Comparison of ENCODE assay signal across 16 cellular contexts in the genomic region with DNA sequence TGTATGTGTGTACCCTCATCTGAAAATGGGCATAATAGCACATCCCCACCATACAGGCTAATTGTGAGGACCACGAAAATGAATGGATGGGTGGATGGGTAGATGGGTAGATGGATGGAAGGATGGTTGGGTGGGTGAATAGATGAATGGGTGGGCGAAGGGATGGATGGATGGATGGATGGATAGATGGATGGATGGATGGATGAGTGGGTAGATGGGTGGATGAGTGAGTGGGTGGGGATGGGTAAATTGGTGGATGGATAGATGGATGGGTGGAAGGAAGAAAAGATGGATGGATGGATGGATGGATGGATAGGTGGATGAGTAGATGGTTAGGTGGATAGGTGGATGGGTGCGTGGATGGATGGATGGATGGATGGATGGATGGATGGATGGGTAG. TPM values are rescaled to one million over a fixed set of nuclear protein-coding genes. Genes with fewer than 3 reads are reported as not detected.
A peak's percentile ranks its signal among the peaks of the same experiment; 100 is the strongest.
DNase-seq lines count a peak whose midpoint lies in the region; ATAC-seq, FAIRE-seq and TF ChIP-seq lines count a peak whose summit lies in the region.
"Had no signal": no experiment of that assay in that cellular context is flagged by ENCODE, and none has a peak within 500 bp of the region (broad histone marks: within the 10 kb centered on the region; RNA-seq: fewer than 3 reads in every experiment).

No MANE protein-coding gene starts in this region.

- H2AFZ ChIP-seq in GM12878 (ENCODE audit: control insufficient read depth, low read depth, low read length) = no peak overlapping the region

- TF ChIP-seq RAD21 in GM12878 (IDR thresholded peaks at IDR 0.05; ENCODE audit: insufficient read depth, low read depth, low read length) = no peak

- in situ Hi-C loops in GM12878 (cut with MboI) = no loop called here

- POLR2A ChIA-PET in Caco-2 (lab: Charles Lee) = no interaction called here
- POLR2A ChIA-PET in GM12878 (lab: Charles Lee) = no interaction called here

- no peak for TF ChIP-seq CTCF in Caco-2 (IDR thresholded peaks at IDR 0.05; ENCODE audit: insufficient read depth in 1 of 2, low read depth in 1 of 2, low read length in 1 of 2, severe bottlenecking in 1 of 2, unreplicated experiment in 1 of 2)
- no peak for TF ChIP-seq CTCF in GM12878 (IDR thresholded peaks at IDR 0.05 in 2 of 3, conservative IDR thresholded peaks at IDR 0.05 in 1 of 3; ENCODE audit: control insufficient read depth in 2 of 3, extremely low read depth in 1 of 3, insufficient read depth in 1 of 3, low read depth in 3 of 3, low read length in 3 of 3)

- BruUV-seq in Caco-2 (replicated peaks; lab: Mats Ljungman, UMichigan) = no TSS peak
- no TSS peak for BruUV-seq in GM12878 (replicated peaks; lab: Mats Ljungman, UMichigan)

- no peak for TF ChIP-seq POLR2A in GM12878 (IDR thresholded peaks at IDR 0.05; ENCODE audit: low read depth, low read length)

- intact Hi-C loops in Caco-2 (cut with micrococcal nuclease; ENCODE audit: unreplicated experiment) (no loop called here), GM12878 (cut with micrococcal nuclease; ENCODE audit: unreplicated experiment) (no loop called here), Right ventricle myocardium inferior (cut with DNase I) (no loop called here)

- peaks cover 82% of the 10 kb centered on the region for H3K4me1 ChIP-seq in Caco-2
- H3K4me1 ChIP-seq in GM12878 (ENCODE audit: control insufficient read depth, insufficient read depth, low read length) = no peaks in the 10 kb centered on the region

- no peak overlapping the region for H3K4me2 ChIP-seq in GM12878 (ENCODE audit: control insufficient read depth, insufficient read depth)

- no peaks in the 10 kb centered on the region for H3K27me3 Mint-ChIP-seq in Caco-2 (ENCODE audit: insufficient read depth, unreplicated experiment)

- H3K4me3 Mint-ChIP-seq in Caco-2 (ENCODE audit: unreplicated experiment) = no peak overlapping the region
- H3K4me3 Mint-ChIP-seq: CD4-positive, alpha-beta T cell had no signal

- H3K36me3 ChIP-seq in Caco-2 (ENCODE audit: control insufficient read depth, insufficient read depth, low read length) (no peaks in the 10 kb centered on the region), GM12878 (ENCODE audit: control insufficient read depth in 2 of 2, insufficient read depth in 2 of 2, low read length in 1 of 2) (no peaks in the 10 kb centered on the region)

- peak overlapping the region; percentile 71 for H3K27ac Mint-ChIP-seq in Caco-2 (ENCODE audit: unreplicated experiment)
- H3K27ac Mint-ChIP-seq: CD4-positive, alpha-beta T cell had no signal

- H3K9ac ChIP-seq in GM12878 (ENCODE audit: control insufficient read depth, insufficient read depth, low read length) = no peak overlapping the region

- H3K36me3 Mint-ChIP-seq in Caco-2 (ENCODE audit: insufficient read depth, unreplicated experiment) = peaks cover 10% of the 10 kb centered on the region

- DNase-seq in Caco-2 = no peak
- DNase-seq in HTR-8/SVneo (ENCODE audit: insufficient read length, low spot score) = no peak
- DNase-seq in GM12878 (ENCODE audit: low read depth, low spot score) = no peak
- DNase-seq in SIG-M5 treated with dmso at 0.1 percent for 504 hours (lab: John Stamatoyannopoulos, UW; ENCODE audit: unreplicated experiment) = no peak
- no peak for DNase-seq in NCI-H526 treated with DMSO at 0.1 percent for 48 hours (lab: John Stamatoyannopoulos, UW)
- DNase-seq in Right ventricle myocardium inferior (ENCODE audit: missing footprints) = no peak
- DNase-seq: ACHN; CD4-positive, alpha-beta T cell; DMS79 treated with DMSO at 0.1 percent for 48 hours; GF-D8; GOT3; H7; KBM-7 had no signal

- H3K9me3 ChIP-seq in Caco-2 (no peaks in the 10 kb centered on the region), GM12878 (replicated peaks; ENCODE audit: control insufficient read depth, insufficient read depth, low read length) (no peaks in the 10 kb centered on the region)

- H3K27me3 ChIP-seq in Caco-2 (replicated peaks; ENCODE audit: control insufficient read depth, insufficient read depth, low read length) = no peaks in the 10 kb centered on the region
- H3K27me3 ChIP-seq in GM12878 (replicated peaks in 1 of 2; ENCODE audit: control insufficient read depth in 2 of 2, insufficient read depth in 2 of 2, low read length in 1 of 2) = peaks cover 0 to 5% of the 10 kb centered on the region in 2 experiments; a peak in 2 of 4 replicates

- FAIRE-seq in HTR-8/SVneo (lab: Jason Lieb, UNC) (peak; percentile 42), GM12878 (lab: Jason Lieb, UNC) (no peak)

- peaks cover 76% of the 10 kb centered on the region for H3K4me1 Mint-ChIP-seq in Caco-2 (ENCODE audit: low read depth, unreplicated experiment)

- CTCF ChIA-PET in Caco-2 (lab: Charles Lee) = interaction anchor here (1.0 to 2.1 kb wide), 3 partner anchors 8 to 78 kb away, joined by 5 to 7 read pairs (median 5); no protein-coding TSS in a partner anchor
- CTCF ChIA-PET in GM12878 (lab: Yijun Ruan, JAX) = no interaction called here

- ATAC-seq in GM12878 (no peak), Right ventricle myocardium inferior (no peak)
- ATAC-seq: HCT116 had no signal

- no peaks in the 10 kb centered on the region for H3K79me2 ChIP-seq in GM12878 (ENCODE audit: control insufficient read depth, insufficient read depth, low read length)

- no peaks in the 10 kb centered on the region for H4K20me1 ChIP-seq in GM12878 (ENCODE audit: control insufficient read depth, insufficient read depth)

- no peak overlapping the region for H3K27ac ChIP-seq in GM12878 (ENCODE audit: control insufficient read depth, insufficient read depth)
- H3K27ac ChIP-seq: C4-2B had no signal

- RAD21 ChIA-PET in GM12878 (lab: Charles Lee; ENCODE audit: unreplicated experiment) = no interaction called here

- H3K4me3 ChIP-seq in Caco-2 (ENCODE audit: low read depth, low read length) = no peak overlapping the region
- no peak overlapping the region for H3K4me3 ChIP-seq in GM12878

- 0% methylated on average over 2 of the region's 3 CpGs for WGBS in GM12878 (ENCODE audit: insufficient coverage, insufficient replicate concordance, low lambda C conversion rate, missing lambda C conversion rate)

- SMC1A ChIA-PET in GM12878 (lab: Charles Lee; ENCODE audit: uncharacterized antibody, unreplicated experiment) = no interaction called here

- TF ChIP-seq EP300 in GM12878 (IDR thresholded peaks at IDR 0.05; ENCODE audit: borderline replicate concordance in 1 of 2, control insufficient read depth in 1 of 2, low read depth in 2 of 2, low read length in 2 of 2) = no peak

- H3K9me3 Mint-ChIP-seq in Caco-2 (ENCODE audit: unreplicated experiment) = no peaks in the 10 kb centered on the region
- H3K9me3 Mint-ChIP-seq: CD4-positive, alpha-beta T cell had no signal

TF ChIP-seq in GM12878, 131 proteins besides CTCF, POLR2A, EP300 and RAD21:
- TF ChIP-seq ETV6 (conservative IDR thresholded peaks at IDR 0.05 in 1 of 2, IDR thresholded peaks at IDR 0.05 in 1 of 2; ENCODE audit: borderline replicate concordance in 1 of 2, low read depth in 1 of 2) (0 out of 4 replicates have a peak, but pooled peaks of 1 of the 2 experiments have one; percentile 3), TBL1XR1 (IDR thresholded peaks at IDR 0.05; ENCODE audit: low read depth, low read length) (no peak), NR2C1 (IDR thresholded peaks at IDR 0.05) (no peak), NFYA (IDR thresholded peaks at IDR 0.05; ENCODE audit: borderline replicate concordance, low read depth, low read length) (no peak), ASH2L (IDR thresholded peaks at IDR 0.05; ENCODE audit: borderline replicate concordance, low read depth) (no peak), NFXL1 (IDR thresholded peaks at IDR 0.05; ENCODE audit: borderline replicate concordance) (peak; percentile 86; the same call in 1 of the 2 replicates), HCFC1 (IDR thresholded peaks at IDR 0.05; ENCODE audit: low read length) (no peak)

RNA-seq across cellular contexts. Expression of a gene that starts 19.7 kb away (rescaled TPM):
- 0.18 and 0.67 TPM in 2 replicates for total RNA-seq in Caco-2 (2022)
- total RNA-seq in GM12878 (2013; cell fraction: nucleolus; rRNA removed) = not detected in 2 replicates
- total RNA-seq in GM12878 (2014; rRNA removed) = not detected in 2 replicates
- total RNA-seq in GM12878 (2014; rRNA removed; fragmentation: Illumina TruSeq; extraction: Trizol) = not detected in 2 replicates
- 0.05 TPM in 1 of 2 replicates, not detected in the other for total RNA-seq in GM12878 (2021)
- 0.10 TPM for polyA plus RNA-seq in GM12878 (2011; ENCODE audit: low read depth)
- not detected in 2 replicates for polyA plus RNA-seq in GM12878 (2011; rRNA removed)
- not detected in 2 replicates for polyA plus RNA-seq in GM12878 (2011; cell fraction: cytosol; rRNA removed)
- polyA plus RNA-seq in GM12878 (2011; cell fraction: nucleus; rRNA removed) = 0.07 TPM in 1 of 2 replicates, not detected in the other
- polyA plus RNA-seq in GM12878 (2012) = 0.32 and 0.50 TPM in 2 replicates
- 0.07 TPM in 1 of 2 replicates, not detected in the other for polyA plus RNA-seq in GM12878 (2014; fragmentation: Illumina TruSeq; extraction: Trizol)
- not detected for polyA plus RNA-seq in GM12878 (2014; fragmentation: Nextera tagmentation; extraction: Ambion mirVana)
- 0.04 TPM in 1 of 2 replicates, not detected in the other for polyA plus RNA-seq in GM12878 (2014; rRNA removed)
- under 1 TPM; 0.17 to 0.55 TPM for polyA plus RNA-seq in GM12878 (2016; fragmentation: Nextera tagmentation; extraction: Ambion mirVana)
- polyA minus RNA-seq in GM12878 (2011; rRNA and poly(A)+ RNA removed) = not detected in 2 replicates
- not detected in 2 replicates for polyA minus RNA-seq in GM12878 (2011; cell fraction: cytosol; rRNA and poly(A)+ RNA removed)
- polyA minus RNA-seq in GM12878 (2011; cell fraction: nucleus; rRNA and poly(A)+ RNA removed) = not detected in 2 replicates
- total RNA-seq in Right ventricle myocardium inferior = 8.3 TPM
- total RNA-seq: A172; CD4-positive, alpha-beta T cell had no signal

RNA-seq across cellular contexts. Expression of a gene that starts 59.8 kb away (rescaled TPM):
- total RNA-seq in Caco-2 (2022) (153 and 156 TPM in 2 replicates), GM12878 (2014; rRNA removed) (2.1 and 2.6 TPM in 2 replicates), GM12878 (2014; rRNA removed; fragmentation: Illumina TruSeq; extraction: Trizol) (3.0 and 3.1 TPM in 2 replicates), GM12878 (2021) (4.3 and 4.7 TPM in 2 replicates), Right ventricle myocardium inferior (5.6 TPM)
- 5.4 and 5.5 TPM in 2 replicates for total RNA-seq in GM12878 (2013; cell fraction: nucleolus; rRNA removed)
- polyA plus RNA-seq in GM12878 (2011; ENCODE audit: low read depth) = 0.54 TPM
- polyA plus RNA-seq in GM12878 (2011; rRNA removed) (1.3 and 2.6 TPM in 2 replicates), GM12878 (2014; fragmentation: Illumina TruSeq; extraction: Trizol) (0.65 and 1.1 TPM in 2 replicates), GM12878 (2014; fragmentation: Nextera tagmentation; extraction: Ambion mirVana) (1 to 10 TPM in 1 of 2 experiments, under 1 TPM in 1; 0.57 to 1.9 TPM), GM12878 (2014; rRNA removed) (0.85 and 0.86 TPM in 2 replicates), GM12878 (2016; fragmentation: Nextera tagmentation; extraction: Ambion mirVana) (1 to 10 TPM; 2.5 to 3.0 TPM)
- polyA plus RNA-seq in GM12878 (2011; cell fraction: cytosol; rRNA removed) = 0.57 and 0.67 TPM in 2 replicates
- polyA plus RNA-seq in GM12878 (2011; cell fraction: nucleus; rRNA removed) = 0.55 and 0.63 TPM in 2 replicates
- polyA plus RNA-seq in GM12878 (2012) = 0.60 and 0.88 TPM in 2 replicates
- 1.2 and 1.8 TPM in 2 replicates for polyA minus RNA-seq in GM12878 (2011; rRNA and poly(A)+ RNA removed)
- polyA minus RNA-seq in GM12878 (2011; cell fraction: cytosol; rRNA and poly(A)+ RNA removed) = 1.2 and 1.6 TPM in 2 replicates
- 0.73 and 1.1 TPM in 2 replicates for polyA minus RNA-seq in GM12878 (2011; cell fraction: nucleus; rRNA and poly(A)+ RNA removed)

Comparison
In these comparisons a context has a peak if more than half of its experiments do, and no peak if none do; other contexts are left out.
1. RNA of a gene that starts 59.8 kb away (total RNA-seq): 153 to 156 TPM in Caco-2; 5.6 TPM in Right ventricle myocardium inferior (single experiment) and 2.1 to 5.5 TPM in GM12878; every median in the first group is over 10 times any median in the second.